8 cellular contexts compared by ENCODE assay signal in the genomic region with DNA sequence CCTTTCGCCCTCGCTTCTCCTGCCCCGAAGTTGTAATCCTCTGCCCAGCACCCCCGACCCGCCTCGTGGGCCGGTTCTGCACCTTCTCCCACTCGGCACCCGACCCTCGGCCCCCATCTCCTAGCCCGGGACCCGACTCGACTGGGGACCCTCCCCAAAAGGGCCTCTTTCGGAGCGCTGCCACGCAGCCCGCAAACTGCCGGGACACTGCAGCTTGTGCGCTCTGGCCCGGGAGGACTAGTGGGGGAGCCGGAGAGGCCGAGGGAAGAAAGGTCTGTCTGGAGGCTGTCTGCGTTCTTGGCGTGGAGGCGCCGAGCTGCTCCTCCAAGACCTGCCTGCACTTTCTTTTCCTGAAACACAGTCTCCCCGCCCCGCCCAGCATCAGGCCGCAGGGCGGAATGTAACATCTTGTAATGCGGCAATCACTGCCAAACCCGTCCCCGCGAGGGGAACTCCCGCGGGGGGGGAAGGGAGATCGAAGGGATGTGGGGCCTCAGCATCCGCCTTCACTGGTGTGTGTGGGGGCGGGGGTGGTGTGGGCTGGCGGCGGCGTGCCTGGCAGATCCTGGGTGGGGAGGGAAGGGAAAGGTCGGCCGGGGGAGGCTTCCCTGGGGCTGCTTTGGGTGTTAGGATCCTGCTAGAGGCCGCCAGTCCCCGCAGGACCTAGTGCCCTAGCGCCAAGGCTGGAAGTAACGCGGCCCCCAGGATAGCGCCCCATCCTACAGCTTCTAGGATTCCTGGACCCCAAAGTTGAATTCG. TPM values are rescaled to one million over a fixed set of nuclear protein-coding genes. Genes with fewer than 3 reads are reported as not detected.
A peak's percentile ranks its signal among the peaks of the same experiment; 100 is the strongest.
DNase-seq lines count a peak whose midpoint lies in the region; ATAC-seq and TF ChIP-seq lines count a peak whose summit lies in the region.

No MANE protein-coding gene starts in this region.

- no peak overlapping the region for H2BK5ac ChIP-seq in mesendoderm (ENCODE audit: low read length)

- H3K79me2 ChIP-seq in mesendoderm (ENCODE audit: control insufficient read depth, insufficient read depth, low read length) = no peaks in the 10 kb centered on the region

- H3K27me3 ChIP-seq in MG63 (no peaks in the 10 kb centered on the region), duodenal mucosa (ENCODE audit: control insufficient read depth in 1 of 2, insufficient read depth in 2 of 2, low read length in 2 of 2) (peaks cover 96 to 100% of the 10 kb centered on the region in 2 donors), mesendoderm (ENCODE audit: insufficient read depth, low read length, poor library complexity) (peaks cover 52% of the 10 kb centered on the region), stomach (peaks cover 72 to 100% (median 99%) of the 10 kb centered on the region in 3 donors)

- CTCF ChIA-PET in GM10248 (lab: Yijun Ruan, JAX) = interaction anchor here (1.3 to 2.9 kb wide), 6 partner anchors 8 to 427 kb away, joined by 3 to 10 read pairs (median 7); no protein-coding TSS in a partner anchor

- no peak for TF ChIP-seq CTCF in GM10248 (IDR thresholded peaks at IDR 0.05; ENCODE audit: control extremely low read depth, extremely low read depth, low read depth, missing control alignments)
- no peak for TF ChIP-seq CTCF in stomach (IDR thresholded peaks at IDR 0.05)

- H3K18ac ChIP-seq in mesendoderm (ENCODE audit: low read length) = no peak overlapping the region

- no peak overlapping the region for H2AK5ac ChIP-seq in mesendoderm (ENCODE audit: low read length)

- H3K4me1 ChIP-seq in duodenal mucosa (ENCODE audit: control insufficient read depth in 1 of 2, insufficient read depth in 2 of 2, low read length in 2 of 2) (peaks cover 19 to 31% of the 10 kb centered on the region in 2 donors), mesendoderm (ENCODE audit: control insufficient read depth, low read depth, low read length) (peaks cover 6% of the 10 kb centered on the region), stomach (peaks cover 47 to 65% (median 54%) of the 10 kb centered on the region in 4 donors)

- peak overlapping the region; percentile 19 for H3K56ac ChIP-seq in mesendoderm (ENCODE audit: low read length)

- H3K4me3 ChIP-seq in MG63 (peak overlapping the region; percentile 61), duodenal mucosa (ENCODE audit: low read depth in 1 of 2, low read length in 2 of 2) (peak overlapping the region; percentile 58 to 66), mesendoderm (ENCODE audit: low read length) (peak overlapping the region; percentile 2), stomach (peak overlapping the region; percentile 31 to 57 (median 41))

- intact Hi-C loops in stomach (cut with DNase I; ENCODE audit: low total_unique reads) = no loop called here

- no peak overlapping the region for H3K4ac ChIP-seq in mesendoderm (ENCODE audit: low read depth, low read length)

- H3K79me1 ChIP-seq in mesendoderm (ENCODE audit: low read length) = no peaks in the 10 kb centered on the region

- WGBS in mesendoderm (ENCODE audit: extremely low coverage, insufficient coverage, low lambda C conversion rate) = no CpG with 5 or more reads among the region's 51 CpGs
- 1 to 3% (median 2%) methylated on average over 43 to 51 of the region's 51 CpGs for WGBS in stomach, 5 donors

- H3K9ac ChIP-seq in duodenal mucosa (ENCODE audit: low read depth in 1 of 2, low read length in 2 of 2) = no peak overlapping the region
- peak overlapping the region; percentile 40 for H3K9ac ChIP-seq in mesendoderm (ENCODE audit: low read length)

- no peak for TF ChIP-seq POLR2A in stomach (IDR thresholded peaks at IDR 0.05)

- no peak overlapping the region for H4K8ac ChIP-seq in mesendoderm (ENCODE audit: low read depth, low read length)

- TF ChIP-seq EP300 in stomach (IDR thresholded peaks at IDR 0.05) = no peak

- POLR2A ChIA-PET in GM10248 (lab: Yijun Ruan, JAX) = no interaction called here

- DNase-seq in GM10248 (ENCODE audit: extremely low spot score) (peak; percentile 72), MG63 (peak; percentile 95), mesendoderm (peak; percentile 91), stomach (peak; percentile 54), HPDE6-E6E7 (ENCODE audit: extremely low spot score) (no peak)
- DNase-seq in activated CD4-positive, alpha-beta T cell treated with anti-CD3 and anti-CD28 coated beads for 1 hour = peak; percentile 58

- peak overlapping the region; percentile 17 for H3K4me2 ChIP-seq in mesendoderm (ENCODE audit: low read length)

- no peak overlapping the region for H3K23ac ChIP-seq in mesendoderm (ENCODE audit: low read length)

- no peaks in the 10 kb centered on the region for H3K36me3 ChIP-seq in MG63
- no peaks in the 10 kb centered on the region for H3K36me3 ChIP-seq in duodenal mucosa (ENCODE audit: control insufficient read depth in 1 of 2, insufficient read depth in 2 of 2, low read length in 2 of 2)
- H3K36me3 ChIP-seq in mesendoderm (ENCODE audit: control insufficient read depth, insufficient read depth, low read length) = no peaks in the 10 kb centered on the region
- H3K36me3 ChIP-seq in stomach = no peaks in the 10 kb centered on the region

- no peak overlapping the region for H4K5ac ChIP-seq in mesendoderm (ENCODE audit: low read length)

- H2BK15ac ChIP-seq in mesendoderm (replicated peaks; ENCODE audit: low read depth) = no peak overlapping the region

- H3K27ac ChIP-seq in duodenal mucosa (ENCODE audit: low read depth, low read length) = no peak overlapping the region
- no peak overlapping the region for H3K27ac ChIP-seq in mesendoderm (ENCODE audit: low read depth, low read length)
- H3K27ac ChIP-seq in stomach = no peak overlapping the region

- H3K9me3 ChIP-seq in MG63 = no peaks in the 10 kb centered on the region
- no peaks in the 10 kb centered on the region for H3K9me3 ChIP-seq in duodenal mucosa (ENCODE audit: control insufficient read depth in 1 of 2, low read length in 2 of 2)
- H3K9me3 ChIP-seq in stomach = no peaks in the 10 kb centered on the region

- ATAC-seq in HG03097 (IDR thresholded peaks at IDR 0.05; ENCODE audit: low FRiP score, unreplicated experiment) = no peak

- H2BK120ac ChIP-seq in mesendoderm (ENCODE audit: low read depth, low read length) = no peak overlapping the region

RNA-seq across cellular contexts. Expression of a gene that starts 7.4 kb away (rescaled TPM):
- total RNA-seq in MG63 (2014; rRNA removed; shearing (Covaris generic); ENCODE audit: low replicate concordance) = not detected in 2 replicates
- polyA plus RNA-seq in mesendoderm (2013, experiment 1 of 2) = 0.14 TPM
- 0.10 TPM for polyA plus RNA-seq in mesendoderm (2013, experiment 2 of 2)
- total RNA-seq in stomach = not detected
- under 1 TPM in 1 of 3 donors, not detected in 2; 0.03 TPM for polyA plus RNA-seq in stomach

RNA-seq across cellular contexts. Expression of a gene that starts 10.0 kb away (rescaled TPM):
- total RNA-seq in MG63 (2014; rRNA removed; shearing (Covaris generic); ENCODE audit: low replicate concordance) = 5.7 and 8.2 TPM in 2 replicates
- polyA plus RNA-seq in mesendoderm (2013, experiment 1 of 2) = 0.29 TPM
- 0.28 TPM for polyA plus RNA-seq in mesendoderm (2013, experiment 2 of 2)
- total RNA-seq in stomach = 1 to 10 TPM in 1 of 5 donors, not detected in 4; 1.1 TPM
- under 1 TPM in 1 of 3 donors, not detected in 2; 0.25 TPM for polyA plus RNA-seq in stomach

Comparison
In these comparisons a context has a peak if more than half of its experiments do, and no peak if none do; other contexts are left out.
1. H3K4me3 ChIP-seq: peak in every context shown above with its lines; median percentile 62 in duodenal mucosa; 61 in MG63; 41 in stomach; 2 in mesendoderm.